ENCODE assay signal across 10 cellular contexts in the genomic region with DNA sequence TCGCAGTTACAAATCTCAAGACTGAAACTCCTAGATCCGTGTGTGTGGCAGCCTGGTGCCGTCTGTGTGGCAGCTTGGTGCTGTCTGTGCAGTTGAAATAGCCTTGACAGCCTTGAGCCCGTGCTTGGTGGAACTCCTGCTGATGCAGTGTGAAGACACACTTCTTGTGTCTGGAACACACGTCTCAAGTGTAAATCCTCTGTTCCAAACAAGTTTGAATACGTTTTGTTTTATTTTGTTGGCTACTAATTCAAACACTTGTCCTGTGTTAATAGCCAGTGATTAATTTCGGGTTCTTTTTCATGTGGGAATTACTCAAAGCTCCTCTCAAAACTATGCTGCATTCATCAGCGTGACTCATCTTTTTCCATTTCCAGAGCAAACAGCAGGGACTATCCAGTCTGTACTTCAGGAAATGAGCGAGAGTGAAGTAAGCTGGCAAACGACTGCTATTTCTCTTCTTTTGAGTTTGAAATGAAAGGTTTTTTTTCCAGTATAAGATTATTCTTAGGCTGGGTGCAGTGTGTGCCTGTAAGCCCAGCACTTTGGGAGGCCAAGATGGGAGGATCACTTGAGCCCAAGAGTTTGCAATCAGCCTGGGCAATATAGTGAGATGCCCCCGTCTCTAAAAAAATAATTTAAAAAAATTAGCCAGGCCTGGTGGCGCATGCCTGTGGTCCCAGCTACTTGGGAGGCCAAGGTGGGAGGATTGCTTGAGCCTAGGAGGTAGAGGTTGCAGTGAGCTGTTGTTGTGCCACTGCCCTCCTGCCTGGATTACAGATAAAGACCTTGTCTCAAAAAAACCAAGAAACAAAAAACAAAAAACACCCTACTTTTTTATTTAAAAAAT.
DNase-seq lines count a peak whose midpoint lies in the region; ATAC-seq and TF ChIP-seq lines count a peak whose summit lies in the region.
"Had no signal": no experiment of that assay in that cellular context is flagged by ENCODE, and none has a peak within 500 bp of the region (broad histone marks: within the 10 kb centered on the region; RNA-seq: fewer than 3 reads in every experiment).

No MANE protein-coding gene starts in this region.

- H3K27ac Mint-ChIP-seq in activated CD4-positive, alpha-beta memory T cell treated with anti-CD3 and anti-CD28 coated beads for 36 hours = peak overlapping the region; percentile 18
- H3K27ac Mint-ChIP-seq in activated CD4-positive, alpha-beta memory T cell treated with anti-CD3 and anti-CD28 coated beads, Interleukin-2, amount 10 ng/mL, durations not matched to agents 7 days and 5 days = no peak overlapping the region
- peak overlapping the region; percentile 74 for H3K27ac Mint-ChIP-seq in stimulated activated naive CD8-positive, alpha-beta T cell treated with anti-CD3 and anti-CD28 coated beads, Interleukin-15, Interleukin-2, amounts not matched to agents 100 ng/mL and 50 ng/mL, for 24 hours
- H3K27ac Mint-ChIP-seq: activated CD8-positive, alpha-beta memory T cell treated with anti-CD3 and anti-CD28 coated beads, Interleukin-2, amount 10 ng/mL, durations not matched to agents 7 days and 5 days had no signal

- H3K27me3 Mint-ChIP-seq in activated CD4-positive, alpha-beta memory T cell treated with anti-CD3 and anti-CD28 coated beads for 36 hours = no peaks in the 10 kb centered on the region
- peaks cover 1% of the 10 kb centered on the region for H3K27me3 Mint-ChIP-seq in activated CD4-positive, alpha-beta memory T cell treated with anti-CD3 and anti-CD28 coated beads, Interleukin-2, amount 10 ng/mL, durations not matched to agents 7 days and 5 days
- H3K27me3 Mint-ChIP-seq in stimulated activated naive CD8-positive, alpha-beta T cell treated with anti-CD3 and anti-CD28 coated beads, Interleukin-15, Interleukin-2, amounts not matched to agents 100 ng/mL and 50 ng/mL, for 24 hours = no peaks in the 10 kb centered on the region
- H3K27me3 Mint-ChIP-seq: activated CD8-positive, alpha-beta memory T cell treated with anti-CD3 and anti-CD28 coated beads, Interleukin-2, amount 10 ng/mL, durations not matched to agents 7 days and 5 days had no signal

- H3K36me3 Mint-ChIP-seq in activated CD4-positive, alpha-beta memory T cell treated with anti-CD3 and anti-CD28 coated beads for 36 hours = peaks cover 2% of the 10 kb centered on the region
- peaks cover 7% of the 10 kb centered on the region for H3K36me3 Mint-ChIP-seq in activated CD4-positive, alpha-beta memory T cell treated with anti-CD3 and anti-CD28 coated beads, Interleukin-2, amount 10 ng/mL, durations not matched to agents 7 days and 5 days (ENCODE audit: low read depth)
- no peaks in the 10 kb centered on the region for H3K36me3 Mint-ChIP-seq in stimulated activated naive CD8-positive, alpha-beta T cell treated with anti-CD3 and anti-CD28 coated beads, Interleukin-15, Interleukin-2, amounts not matched to agents 100 ng/mL and 50 ng/mL, for 24 hours (ENCODE audit: low read depth)

- POLR2A ChIA-PET in activated CD4-positive, alpha-beta memory T cell treated with anti-CD3 and anti-CD28 coated beads for 36 hours (lab: Charles Lee) = no interaction called here
- POLR2A ChIA-PET in activated CD4-positive, alpha-beta memory T cell treated with anti-CD3 and anti-CD28 coated beads, Interleukin-2, amount 10 ng/mL, durations not matched to agents 7 days and 5 days (lab: Charles Lee) = no interaction called here

- no peak overlapping the region for H3K4me3 ChIP-seq in RWPE2 (ENCODE audit: severe bottlenecking)
- peak overlapping the region; percentile 7 to 20 for H3K4me3 ChIP-seq in foreskin fibroblast (ENCODE audit: low read depth in 1 of 2, low read length in 2 of 2)
- no peak overlapping the region for H3K4me3 ChIP-seq in effector memory CD4-positive, alpha-beta T cell (ENCODE audit: insufficient read depth, low read depth, low read length, poor library complexity, severe bottlenecking)

- no peaks in the 10 kb centered on the region for H3K27me3 ChIP-seq in RWPE2 (ENCODE audit: insufficient read depth, poor library complexity, severe bottlenecking)
- H3K27me3 ChIP-seq in effector memory CD4-positive, alpha-beta T cell (replicated peaks; ENCODE audit: control insufficient read depth, insufficient read depth, low read length, poor library complexity, severe bottlenecking) = no peaks in the 10 kb centered on the region

- ATAC-seq in RWPE2 (ENCODE audit: low read depth) (peak; percentile 97), HG03196 (IDR thresholded peaks at IDR 0.05; ENCODE audit: unreplicated experiment) (no peak)
- ATAC-seq: activated CD8-positive, alpha-beta memory T cell treated with anti-CD3 and anti-CD28 coated beads, Interleukin-2, amount 10 ng/mL, durations not matched to agents 7 days and 5 days had no signal

- no peak overlapping the region for H3K4me3 Mint-ChIP-seq in activated CD4-positive, alpha-beta memory T cell treated with anti-CD3 and anti-CD28 coated beads for 36 hours
- H3K4me3 Mint-ChIP-seq in activated CD4-positive, alpha-beta memory T cell treated with anti-CD3 and anti-CD28 coated beads, Interleukin-2, amount 10 ng/mL, durations not matched to agents 7 days and 5 days = no peak overlapping the region
- no peak overlapping the region for H3K4me3 Mint-ChIP-seq in stimulated activated naive CD8-positive, alpha-beta T cell treated with anti-CD3 and anti-CD28 coated beads, Interleukin-15, Interleukin-2, amounts not matched to agents 100 ng/mL and 50 ng/mL, for 24 hours
- H3K4me3 Mint-ChIP-seq: activated CD8-positive, alpha-beta memory T cell treated with anti-CD3 and anti-CD28 coated beads, Interleukin-2, amount 10 ng/mL, durations not matched to agents 7 days and 5 days had no signal

- peaks cover 26% of the 10 kb centered on the region for H3K4me1 ChIP-seq in RWPE2 (ENCODE audit: insufficient read depth, poor library complexity, severe bottlenecking)
- no peaks in the 10 kb centered on the region for H3K4me1 ChIP-seq in effector memory CD4-positive, alpha-beta T cell (ENCODE audit: control insufficient read depth, insufficient read depth, low read length, poor library complexity, severe bottlenecking)

- TF ChIP-seq CTCF in RWPE2 (IDR thresholded peaks at IDR 0.05; ENCODE audit: poor library complexity, severe bottlenecking) (no peak), foreskin fibroblast (IDR thresholded peaks at IDR 0.05; ENCODE audit: low read depth, low read length) (no peak)

- H3K36me3 ChIP-seq in RWPE2 (ENCODE audit: low read depth) = no peaks in the 10 kb centered on the region
- no peaks in the 10 kb centered on the region for H3K36me3 ChIP-seq in effector memory CD4-positive, alpha-beta T cell (ENCODE audit: control insufficient read depth, insufficient read depth, low read length)

- H3K4me1 Mint-ChIP-seq in activated CD4-positive, alpha-beta memory T cell treated with anti-CD3 and anti-CD28 coated beads for 36 hours (ENCODE audit: low read depth) = peaks cover 7% of the 10 kb centered on the region
- H3K4me1 Mint-ChIP-seq in activated CD4-positive, alpha-beta memory T cell treated with anti-CD3 and anti-CD28 coated beads, Interleukin-2, amount 10 ng/mL, durations not matched to agents 7 days and 5 days = no peaks in the 10 kb centered on the region
- H3K4me1 Mint-ChIP-seq in stimulated activated naive CD8-positive, alpha-beta T cell treated with anti-CD3 and anti-CD28 coated beads, Interleukin-15, Interleukin-2, amounts not matched to agents 100 ng/mL and 50 ng/mL, for 24 hours (ENCODE audit: low read depth) = peaks cover 13% of the 10 kb centered on the region

- CTCF ChIA-PET in activated CD4-positive, alpha-beta memory T cell treated with anti-CD3 and anti-CD28 coated beads for 36 hours (lab: Charles Lee) = interaction anchor here (1.1 to 1.4 kb wide), 2 partner anchors 10 to 11 kb away, joined by 3 read pairs; no protein-coding TSS in a partner anchor
- CTCF ChIA-PET in activated CD4-positive, alpha-beta memory T cell treated with anti-CD3 and anti-CD28 coated beads, Interleukin-2, amount 10 ng/mL, durations not matched to agents 7 days and 5 days (lab: Charles Lee) = interaction anchor here (0.5 kb wide), 1 partner anchor 29 kb away, joined by 3 read pairs; no protein-coding TSS in a partner anchor

- no peak for DNase-seq in activated CD4-positive, alpha-beta memory T cell treated with anti-CD3 and anti-CD28 coated beads for 36 hours
- DNase-seq in activated CD4-positive, alpha-beta memory T cell treated with anti-CD3 and anti-CD28 coated beads, Interleukin-2, amount 10 ng/mL, durations not matched to agents 7 days and 5 days = no peak
- DNase-seq in RWPE2 (ENCODE audit: low spot score) (no peak), foreskin fibroblast (peak; percentile 91 to 94), GM19240 (ENCODE audit: insufficient read length, low spot score) (no peak)
- no peak for DNase-seq in effector memory CD4-positive, alpha-beta T cell
- DNase-seq: activated CD8-positive, alpha-beta memory T cell treated with anti-CD3 and anti-CD28 coated beads, Interleukin-2, amount 10 ng/mL, durations not matched to agents 7 days and 5 days; NCI-H1092 treated with DMSO at 0.1 percent for 48 hours had no signal

- no peaks in the 10 kb centered on the region for H3K9me3 ChIP-seq in RWPE2 (ENCODE audit: severe bottlenecking)
- no peaks in the 10 kb centered on the region for H3K9me3 ChIP-seq in effector memory CD4-positive, alpha-beta T cell (ENCODE audit: control insufficient read depth, low read length)

- H3K27ac ChIP-seq in RWPE2 (ENCODE audit: poor library complexity, severe bottlenecking) = peak overlapping the region; percentile 99
- no peak overlapping the region for H3K27ac ChIP-seq in effector memory CD4-positive, alpha-beta T cell (ENCODE audit: insufficient read depth, low read length, poor library complexity, severe bottlenecking)

- intact Hi-C loops in activated CD4-positive, alpha-beta memory T cell treated with anti-CD3 and anti-CD28 coated beads for 36 hours (cut with micrococcal nuclease) = no loop called here

- H3K9me3 Mint-ChIP-seq in activated CD4-positive, alpha-beta memory T cell treated with anti-CD3 and anti-CD28 coated beads for 36 hours = peaks cover 21% of the 10 kb centered on the region
- peaks cover 25% of the 10 kb centered on the region for H3K9me3 Mint-ChIP-seq in activated CD4-positive, alpha-beta memory T cell treated with anti-CD3 and anti-CD28 coated beads, Interleukin-2, amount 10 ng/mL, durations not matched to agents 7 days and 5 days
- H3K9me3 Mint-ChIP-seq in stimulated activated naive CD8-positive, alpha-beta T cell treated with anti-CD3 and anti-CD28 coated beads, Interleukin-15, Interleukin-2, amounts not matched to agents 100 ng/mL and 50 ng/mL, for 24 hours = peaks cover 10% of the 10 kb centered on the region

Comparison
In these comparisons a context has a peak if more than half of its experiments do, and no peak if none do; other contexts are left out.
1. DNase-seq: peak in foreskin fibroblast (2 of 2); none in activated CD4-positive, alpha-beta memory T cell treated with anti-CD3 and anti-CD28 coated beads for 36 hours (single experiment), activated CD4-positive, alpha-beta memory T cell treated with anti-CD3 and anti-CD28 coated beads, Interleukin-2, amount 10 ng/mL, durations not matched to agents 7 days and 5 days (single experiment), RWPE2 (single experiment), GM19240 (single experiment) and effector memory CD4-positive, alpha-beta T cell (0 of 3).
2. H3K4me3 ChIP-seq: peak in foreskin fibroblast (2 of 2); none in RWPE2 (single experiment) and effector memory CD4-positive, alpha-beta T cell (single experiment).